ENCODE assay signal across 13 cellular contexts in the genomic region with DNA sequence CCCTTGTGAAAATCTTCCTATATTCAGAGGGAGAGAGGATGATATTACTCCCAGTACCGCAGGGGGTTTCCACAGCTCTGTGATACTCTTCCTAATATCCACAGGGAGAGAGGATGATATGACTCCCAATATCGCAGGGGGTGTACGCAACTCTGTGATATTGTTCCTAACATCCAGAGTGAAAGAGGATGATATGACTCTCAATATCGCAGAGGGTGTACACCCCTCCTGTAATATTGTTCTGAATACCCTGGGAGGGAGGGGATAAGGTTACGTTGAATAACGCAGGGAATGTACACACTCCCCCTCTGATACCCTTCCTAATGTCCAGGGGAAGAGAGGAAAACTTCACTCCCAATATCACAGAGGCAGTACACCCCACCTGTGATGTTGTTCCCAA. TPM values are rescaled to one million over a fixed set of nuclear protein-coding genes. Genes with fewer than 3 reads are reported as not detected.
"Had no signal": no experiment of that assay in that cellular context is flagged by ENCODE, and none has a peak within 500 bp of the region (broad histone marks: within the 10 kb centered on the region; RNA-seq: fewer than 3 reads in every experiment).

No MANE protein-coding gene starts in this region.

RNA-seq across cellular contexts. Expression of a gene that starts 30.4 kb away (rescaled TPM):
- total RNA-seq: activated T-cell treated with anti-CD3 and anti-CD28 coated beads, Interleukin-2, amount 50 U/mL, for 4 hours; aorta; ascending aorta; body of pancreas; breast epithelium; bronchial epithelial cell; cardiac muscle cell; cerebellum; chondrocyte had no signal
- polyA plus RNA-seq: adipose tissue, aorta had no signal

RNA-seq across cellular contexts. Expression of a gene that starts 54.2 kb away (rescaled TPM):
- total RNA-seq: activated T-cell treated with anti-CD3 and anti-CD28 coated beads, Interleukin-2, amount 50 U/mL, for 4 hours; activated T-helper 2 cell treated with anti-CD3 and anti-CD28 coated beads, Interferon-gamma antibody, Interleukin-2, Interleukin-4, amounts not matched to agents 10 μg/mL and 5 μg/mL and 100 μg/mL, durations not matched to agents 14 hours and 24 hours and 36 hours; astrocyte; body of pancreas; cardiac muscle cell; cardiac septum; cerebellum had no signal
- polyA plus RNA-seq: cardiac muscle cell had no signal
